ENCODE assay signal across 11 cellular contexts in the genomic region with DNA sequence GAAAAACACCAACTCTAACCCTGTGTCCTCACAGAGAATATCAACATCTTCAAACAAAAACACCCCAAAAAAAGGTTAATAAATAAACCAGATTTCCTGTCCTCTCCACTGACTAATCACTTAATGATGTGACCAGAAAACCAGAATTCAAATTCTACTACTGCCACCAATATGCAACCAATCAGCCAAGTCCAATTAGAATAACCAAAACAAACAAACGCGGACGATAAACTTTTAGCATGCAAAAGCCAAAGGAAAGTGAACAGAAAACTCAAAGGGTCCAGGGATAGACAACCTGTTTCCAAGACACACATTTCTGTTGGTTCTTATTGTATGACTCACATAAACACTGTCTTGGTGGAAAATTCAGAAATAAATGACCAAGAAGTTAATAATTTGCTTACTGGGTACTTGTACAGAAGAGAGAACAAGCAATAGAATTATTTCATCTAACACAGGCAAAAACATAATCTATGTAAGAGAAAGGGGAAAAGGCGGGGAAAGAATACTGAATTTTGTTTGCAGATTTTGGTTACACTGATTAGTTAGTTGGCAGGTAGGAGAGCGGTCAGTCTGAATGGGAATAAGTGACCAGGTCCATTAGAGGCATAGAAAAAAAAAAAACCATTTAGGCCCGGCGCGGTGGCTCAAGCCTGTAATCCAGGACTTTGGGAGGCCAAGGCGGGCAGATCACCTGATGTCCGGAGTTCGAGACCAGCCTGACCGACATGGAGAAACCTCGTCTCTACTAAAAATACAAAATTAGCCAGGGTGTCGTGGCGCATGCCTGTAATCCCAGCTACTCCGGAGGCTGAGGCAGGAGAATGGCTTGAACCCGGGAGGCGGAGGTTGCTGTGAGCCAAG. TPM values are rescaled to one million over a fixed set of nuclear protein-coding genes. Genes with fewer than 3 reads are reported as not detected.
DNase-seq lines count a peak whose midpoint lies in the region; TF ChIP-seq lines count a peak whose summit lies in the region.
"Had no signal": no experiment of that assay in that cellular context is flagged by ENCODE, and none has a peak within 500 bp of the region (broad histone marks: within the 10 kb centered on the region; RNA-seq: fewer than 3 reads in every experiment).

No MANE protein-coding gene starts in this region.

- H3K27ac ChIP-seq in PC-9 (no peak overlapping the region), endodermal cell (ENCODE audit: low read depth, low read length) (no peak overlapping the region)

- H3K9ac ChIP-seq in endodermal cell (ENCODE audit: extremely low read depth, low read length, poor library complexity, severe bottlenecking), result no peak overlapping the region

- peaks cover 32% of the 10 kb centered on the region for H3F3A ChIP-seq in PC-9 (ENCODE audit: insufficient read depth, low read depth)

- H3K4me1 ChIP-seq in PC-9 (replicated peaks; ENCODE audit: insufficient read depth) (peaks cover 8% of the 10 kb centered on the region), endodermal cell (ENCODE audit: control insufficient read depth, insufficient read depth, low read length) (no peaks in the 10 kb centered on the region)

- WGBS in endodermal cell (ENCODE audit: insufficient coverage in 1 of 2, insufficient read length in 1 of 2), 2 experiments, result 93 to 98% methylated on average over 15 to 18 of the region's 18 CpGs

- H3K4me3 ChIP-seq in PC-9 (no peak overlapping the region), endodermal cell (ENCODE audit: low read length) (no peak overlapping the region)

- H3K9me3 ChIP-seq in PC-9 (ENCODE audit: insufficient read depth, low read depth) (no peaks in the 10 kb centered on the region), endodermal cell (ENCODE audit: control insufficient read depth, low read length) (no peaks in the 10 kb centered on the region)
- H3K9me3 ChIP-seq: left lung, vagina had no signal

- no TSS peak for BruUV-seq in PC-9 (replicated peaks; lab: Mats Ljungman, UMichigan)

- 0 out of 2 replicates have a peak overlapping the region, but pooled peaks have one; percentile 83 for H3K4me2 ChIP-seq in PC-9

- CTCF ChIA-PET in PC-9 (lab: Charles Lee), result interaction anchor here (0.7 kb wide), 1 partner anchor 9 kb away, joined by 3 read pairs; no protein-coding TSS in a partner anchor

- H3K27ac Mint-ChIP-seq in T-helper 2 cell treated with Interferon-gamma antibody and Interleukin-4, amounts not matched to agents 5 μg/mL and 100 μg/mL, for 36 hours, result peak overlapping the region; percentile 99
- H3K27ac Mint-ChIP-seq in endodermal cell, result peak overlapping the region; percentile 100
- peak overlapping the region; percentile 74 for H3K27ac Mint-ChIP-seq in osteocyte (ENCODE audit: unreplicated experiment)

- H3K36me3 Mint-ChIP-seq in T-helper 2 cell treated with Interferon-gamma antibody and Interleukin-4, amounts not matched to agents 5 μg/mL and 100 μg/mL, for 36 hours (ENCODE audit: low read depth), result peaks cover 24% of the 10 kb centered on the region
- H3K36me3 Mint-ChIP-seq in endodermal cell (ENCODE audit: low read depth) (no peaks in the 10 kb centered on the region), osteocyte (ENCODE audit: unreplicated experiment) (no peaks in the 10 kb centered on the region)

- TF ChIP-seq CTCF in PC-9 (conservative IDR thresholded peaks at IDR 0.05) (no peak), endodermal cell (conservative IDR thresholded peaks at IDR 0.05) (no peak), osteocyte (IDR thresholded peaks at IDR 0.05) (no peak)

- peak overlapping the region; percentile 48 for H3K4me3 Mint-ChIP-seq in T-helper 2 cell treated with Interferon-gamma antibody and Interleukin-4, amounts not matched to agents 5 μg/mL and 100 μg/mL, for 36 hours
- no peak overlapping the region for H3K4me3 Mint-ChIP-seq in endodermal cell
- H3K4me3 Mint-ChIP-seq in osteocyte (ENCODE audit: unreplicated experiment), result peak overlapping the region; percentile 27

- H3K9me2 ChIP-seq in PC-9 (ENCODE audit: insufficient read depth), result no peaks in the 10 kb centered on the region

- POLR2A ChIA-PET in PC-9 (lab: Charles Lee; ENCODE audit: unreplicated experiment), result no interaction called here

- H3K4me1 Mint-ChIP-seq in T-helper 2 cell treated with Interferon-gamma antibody and Interleukin-4, amounts not matched to agents 5 μg/mL and 100 μg/mL, for 36 hours (ENCODE audit: low read depth), result peaks cover 30% of the 10 kb centered on the region
- H3K4me1 Mint-ChIP-seq in endodermal cell, result peaks cover 16% of the 10 kb centered on the region
- H3K4me1 Mint-ChIP-seq in osteocyte (ENCODE audit: unreplicated experiment), result peaks cover 15% of the 10 kb centered on the region

- H3K27me3 ChIP-seq in PC-9 (ENCODE audit: insufficient read depth, low read depth) (no peaks in the 10 kb centered on the region), endodermal cell (ENCODE audit: control insufficient read depth, insufficient read depth, low read length, poor library complexity, severe bottlenecking) (no peaks in the 10 kb centered on the region)
- H3K27me3 ChIP-seq: left lung, vagina had no signal

- peaks cover 15% of the 10 kb centered on the region for H3K27me3 Mint-ChIP-seq in T-helper 2 cell treated with Interferon-gamma antibody and Interleukin-4, amounts not matched to agents 5 μg/mL and 100 μg/mL, for 36 hours (ENCODE audit: low read depth)
- no peaks in the 10 kb centered on the region for H3K27me3 Mint-ChIP-seq in endodermal cell (ENCODE audit: insufficient read depth)
- no peaks in the 10 kb centered on the region for H3K27me3 Mint-ChIP-seq in osteocyte (ENCODE audit: unreplicated experiment)

- DNase-seq in T-helper 2 cell treated with Interferon-gamma antibody and Interleukin-4, amounts not matched to agents 5 μg/mL and 100 μg/mL, for 36 hours (ENCODE audit: low spot score), result no peak
- DNase-seq in T-helper 2 cell, result no peak
- no peak for DNase-seq in PC-9
- DNase-seq in endodermal cell, result no peak
- no peak for DNase-seq in osteocyte (ENCODE audit: extremely low spot score, unreplicated experiment)
- DNase-seq in putamen (ENCODE audit: low spot score), result no peak
- no peak for DNase-seq in NCI-H1092 (lab: John Stamatoyannopoulos, UW)
- no peak for DNase-seq in RPMI8226
- DNase-seq: left lung, NCI-H2107 had no signal

- H3K79me2 ChIP-seq in PC-9 (ENCODE audit: low read depth), result peaks cover 24% of the 10 kb centered on the region

- intact Hi-C loops in PC-9 (cut with micrococcal nuclease; ENCODE audit: unreplicated experiment), result loop anchor here (1.0 kb wide), 1 partner anchor 55 kb away; no protein-coding TSS in a partner anchor

- peaks cover 18% of the 10 kb centered on the region for H4K20me1 ChIP-seq in PC-9 (ENCODE audit: insufficient read depth)

- no peaks in the 10 kb centered on the region for H3K36me3 ChIP-seq in PC-9 (ENCODE audit: low read depth)
- no peaks in the 10 kb centered on the region for H3K36me3 ChIP-seq in endodermal cell (ENCODE audit: control insufficient read depth, insufficient read depth, low read length)
- H3K36me3 ChIP-seq: left lung, vagina had no signal

- H2AFZ ChIP-seq in PC-9, result no peak overlapping the region

- H3K9me3 Mint-ChIP-seq in T-helper 2 cell treated with Interferon-gamma antibody and Interleukin-4, amounts not matched to agents 5 μg/mL and 100 μg/mL, for 36 hours, result no peaks in the 10 kb centered on the region
- H3K9me3 Mint-ChIP-seq in endodermal cell, result no peaks in the 10 kb centered on the region
- H3K9me3 Mint-ChIP-seq in osteocyte (ENCODE audit: unreplicated experiment), result no peaks in the 10 kb centered on the region

RNA-seq across cellular contexts. Expression of a gene that starts 34.1 kb away (rescaled TPM):
- total RNA-seq in PC-9 (2021), result 33.3 and 46.0 TPM in 2 replicates
- 1 to 10 TPM; 1.8 to 2.1 TPM for total RNA-seq in endodermal cell
- polyA plus RNA-seq in endodermal cell (2013, experiment 1 of 2), result 2.7 TPM
- 1.7 TPM for polyA plus RNA-seq in endodermal cell (2013, experiment 2 of 2)
- 6.0 and 6.2 TPM in 2 replicates for total RNA-seq in osteocyte
